8 cellular contexts compared by ENCODE assay signal in the genomic region with DNA sequence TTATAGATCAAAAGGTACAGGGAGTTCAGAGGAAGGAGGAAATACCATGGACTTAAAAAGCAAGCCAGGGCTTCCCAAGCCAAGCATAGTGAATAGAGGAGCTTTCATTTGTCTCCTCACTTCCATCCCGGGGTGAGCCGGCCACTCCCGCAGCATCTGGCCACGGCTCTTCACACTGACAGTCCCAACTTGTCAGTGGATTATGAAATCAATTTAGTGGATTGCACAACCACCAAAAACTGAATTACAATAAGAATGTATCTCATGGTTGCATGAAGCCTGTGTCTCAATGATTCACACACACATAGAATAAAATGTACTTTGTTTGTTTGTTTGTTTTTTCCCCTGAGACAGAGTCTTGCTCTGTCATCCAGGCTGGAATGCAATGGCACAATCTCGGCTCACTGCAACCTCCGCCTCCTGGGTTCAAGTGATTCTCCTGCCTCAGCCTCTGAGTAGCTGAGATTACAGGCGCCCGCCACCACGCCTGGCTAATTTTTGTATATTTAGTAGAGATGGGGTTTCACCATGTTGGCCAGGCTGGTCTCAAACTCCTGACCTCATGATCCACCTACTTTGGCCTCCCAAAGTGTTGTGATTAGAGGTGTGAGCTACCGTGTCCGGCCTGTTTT.
A peak's percentile ranks its signal among the peaks of the same experiment; 100 is the strongest.
DNase-seq lines count a peak whose midpoint lies in the region; ATAC-seq and TF ChIP-seq lines count a peak whose summit lies in the region.
"Not testable (repeated sequence)": the region's sequence is repeated elsewhere in the genome, so short reads cannot be mapped to it uniquely, and the experiment has no call there.

No MANE protein-coding gene starts in this region.

- not testable (repeated sequence) for H3K36me3 Mint-ChIP-seq in activated naive CD8-positive, alpha-beta T cell treated with anti-CD3 and anti-CD28 coated beads, Interleukin-2, amount 50 U/mL, for 24 hours (ENCODE audit: low read depth); progenitor cell of endocrine pancreas (ENCODE audit: insufficient read depth)

- not testable (repeated sequence) for ATAC-seq in PC-3; activated naive CD8-positive, alpha-beta T cell treated with anti-CD3 and anti-CD28 coated beads, Interleukin-2, amount 50 U/mL, for 24 hours
- ATAC-seq in thoracic aorta (ENCODE audit: insufficient number of reproducible peaks, low FRiP score, low read depth), result peak; percentile 10

- not testable (repeated sequence) for H3K4me3 Mint-ChIP-seq in activated naive CD8-positive, alpha-beta T cell treated with anti-CD3 and anti-CD28 coated beads, Interleukin-2, amount 50 U/mL, for 24 hours; progenitor cell of endocrine pancreas (ENCODE audit: low read depth)

- not testable (repeated sequence) for H3K27me3 ChIP-seq in PC-3 (ENCODE audit: low read length); esophagus muscularis mucosa; thoracic aorta (replicated peaks; ENCODE audit: insufficient read depth)

- not testable (repeated sequence) for H3K9me3 ChIP-seq in PC-3 (ENCODE audit: low read length); esophagus muscularis mucosa; thoracic aorta

- H3K27me3 Mint-ChIP-seq in activated naive CD8-positive, alpha-beta T cell treated with anti-CD3 and anti-CD28 coated beads, Interleukin-2, amount 50 U/mL, for 24 hours, result not testable (repeated sequence)
- H3K27me3 Mint-ChIP-seq in progenitor cell of endocrine pancreas, result peaks cover 22% of the 10 kb centered on the region

- not testable (repeated sequence) for H3K9me3 Mint-ChIP-seq in activated naive CD8-positive, alpha-beta T cell treated with anti-CD3 and anti-CD28 coated beads, Interleukin-2, amount 50 U/mL, for 24 hours; progenitor cell of endocrine pancreas (ENCODE audit: low read depth)

- CTCF ChIA-PET in PC-3 (lab: Charles Lee), result not testable (repeated sequence)

- WGBS in esophagus muscularis mucosa, result 74% methylated on average over 11 of the region's 11 CpGs

- H3K79me2 ChIP-seq in PC-3 (ENCODE audit: low read length), result not testable (repeated sequence)

- H3K27ac ChIP-seq in PC-3 (ENCODE audit: low read length) (peak overlapping the region; percentile 86), esophagus muscularis mucosa (replicated peaks in 1 of 4) (peak overlapping the region; percentile 58 to 74 (median 63))
- H3K27ac ChIP-seq in thoracic aorta, result not testable (repeated sequence)

- not testable (repeated sequence) for H3K4me2 ChIP-seq in PC-3 (ENCODE audit: low read length)

- H3K9ac ChIP-seq in PC-3 (ENCODE audit: low read length), result peak overlapping the region; percentile 54; the same call in 1 of the 2 replicates

- H3K27ac Mint-ChIP-seq in activated naive CD8-positive, alpha-beta T cell treated with anti-CD3 and anti-CD28 coated beads, Interleukin-2, amount 50 U/mL, for 24 hours, result peak overlapping the region; percentile 42
- H3K27ac Mint-ChIP-seq in progenitor cell of endocrine pancreas, result peak overlapping the region; percentile 15

- not testable (repeated sequence) for H3K4me3 ChIP-seq in PC-3 (ENCODE audit: low read length); esophagus muscularis mucosa; thoracic aorta

- H3K36me3 ChIP-seq in PC-3 (ENCODE audit: low read depth, low read length); esophagus muscularis mucosa; thoracic aorta: not testable (repeated sequence)

- H3F3A ChIP-seq in PC-3 (ENCODE audit: low read length, unreplicated experiment), result not testable (repeated sequence)

- not testable (repeated sequence) for H4K20me1 ChIP-seq in PC-3 (ENCODE audit: low read length)

- peaks cover 35% of the 10 kb centered on the region for H3K4me1 Mint-ChIP-seq in activated naive CD8-positive, alpha-beta T cell treated with anti-CD3 and anti-CD28 coated beads, Interleukin-2, amount 50 U/mL, for 24 hours
- not testable (repeated sequence) for H3K4me1 Mint-ChIP-seq in progenitor cell of endocrine pancreas (ENCODE audit: low read depth)

- DNase-seq in AG09319 (ENCODE audit: extremely low read depth, low read depth) (peak; percentile 63), HS-5 (ENCODE audit: low read depth) (peak; percentile 39), PC-3 (peak; percentile 65), hepatic stellate cell (ENCODE audit: low spot score) (peak; percentile 37)
- not testable (repeated sequence) for DNase-seq in activated naive CD8-positive, alpha-beta T cell treated with anti-CD3 and anti-CD28 coated beads, Interleukin-2, amount 50 U/mL, for 24 hours; esophagus muscularis mucosa (ENCODE audit: extremely low spot score); progenitor cell of endocrine pancreas (ENCODE audit: low spot score, unreplicated experiment); thoracic aorta (ENCODE audit: low spot score)

- not testable (repeated sequence) for TF ChIP-seq CTCF in AG09319 (IDR thresholded peaks at IDR 0.05; ENCODE audit: low read depth, low read length); PC-3 (conservative IDR thresholded peaks at IDR 0.05; ENCODE audit: low read depth, low read length); esophagus muscularis mucosa (IDR thresholded peaks at IDR 0.05); progenitor cell of endocrine pancreas (IDR thresholded peaks at IDR 0.05; ENCODE audit: unreplicated experiment); thoracic aorta (IDR thresholded peaks at IDR 0.05)

- not testable (repeated sequence) for H3K9me2 ChIP-seq in PC-3 (replicated peaks; ENCODE audit: low read length)

- POLR2A ChIA-PET in PC-3 (lab: Charles Lee; ENCODE audit: unreplicated experiment), result not testable (repeated sequence)

- TF ChIP-seq EP300 in esophagus muscularis mucosa (IDR thresholded peaks at IDR 0.05), result not testable (repeated sequence)

- not testable (repeated sequence) for BruUV-seq in PC-3 (replicated peaks; lab: Mats Ljungman, UMichigan)

- intact Hi-C loops in PC-3 (cut with micrococcal nuclease); esophagus muscularis mucosa (cut with DNase I): not testable (repeated sequence)

- not testable (repeated sequence) for H2AFZ ChIP-seq in PC-3 (ENCODE audit: low read length)

- H3K4me1 ChIP-seq in PC-3 (ENCODE audit: insufficient read depth, low read length) (peaks cover 42% of the 10 kb centered on the region), esophagus muscularis mucosa (peaks cover 15 to 44% (median 36%) of the 10 kb centered on the region in 4 donors)
- H3K4me1 ChIP-seq in thoracic aorta (ENCODE audit: control insufficient read depth in 1 of 2, low read depth in 2 of 2), result not testable (repeated sequence)

- TF ChIP-seq POLR2A in esophagus muscularis mucosa (IDR thresholded peaks at IDR 0.05; ENCODE audit: low read depth), result not testable (repeated sequence)
